18 cellular contexts compared by ENCODE assay signal in the genomic region with DNA sequence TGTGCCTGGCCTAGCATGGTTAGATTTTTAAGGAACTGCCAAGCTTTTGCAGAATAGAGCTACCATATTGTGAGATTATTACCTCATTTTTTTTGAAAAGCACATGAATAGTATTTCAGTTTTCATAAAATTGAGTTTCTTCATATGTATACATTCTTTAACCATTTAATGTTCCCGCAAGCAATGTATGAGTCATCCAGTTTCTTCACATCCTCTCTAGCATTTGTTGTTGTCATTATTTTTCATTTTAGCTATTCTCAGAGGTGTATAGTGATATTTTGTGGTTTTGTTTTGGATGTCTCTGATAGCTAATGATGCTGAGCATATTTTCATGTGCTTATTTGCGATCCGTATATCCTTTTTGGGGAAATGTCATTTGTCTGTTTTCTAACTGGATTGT.
"Had no signal": no experiment of that assay in that cellular context is flagged by ENCODE, and none has a peak within 500 bp of the region (broad histone marks: within the 10 kb centered on the region; RNA-seq: fewer than 3 reads in every experiment).

No MANE protein-coding gene starts in this region.

- H3K4me2 ChIP-seq: hepatocyte had no signal

- DNase-seq: cortex of kidney; dorsolateral prefrontal cortex; effector CD8-positive, alpha-beta T cell; head of caudate nucleus; left colon; left ventricle myocardium superior; mesendoderm; naive B cell; occipital lobe; pancreas; right cardiac atrium; small intestine; stimulated activated CD4-positive, alpha-beta T cell treated with anti-CD3 and anti-CD28 coated beads, Interleukin-2, amount 100 ng/mL, for 48 hours; stimulated activated naive CD4-positive, alpha-beta T cell treated with Interleukin-2 at 50 U/mL for 16 hours; trophoblast cell had no signal

- H3K27ac ChIP-seq: dorsolateral prefrontal cortex, gastroesophageal sphincter, hepatocyte, pancreas had no signal

- H3K36me3 ChIP-seq: gastroesophageal sphincter, pancreas had no signal

- FAIRE-seq: pancreas, small intestine had no signal

- H3K79me2 ChIP-seq: hepatocyte had no signal

- ATAC-seq: gastroesophageal sphincter, left colon, left ventricle myocardium superior, pancreas, right cardiac atrium had no signal

- H3K4me3 ChIP-seq: dorsolateral prefrontal cortex, gastroesophageal sphincter, hepatocyte, lung, pancreas had no signal

- H3K27me3 ChIP-seq: gastroesophageal sphincter, hepatocyte, pancreas had no signal

- H3K4me1 ChIP-seq: gastroesophageal sphincter, pancreas had no signal

- H3K9me3 ChIP-seq: gastroesophageal sphincter, pancreas had no signal

- H2AFZ ChIP-seq: hepatocyte had no signal
